In genomic region chrX:67784712-67785111, GRCh38 we compare ENCODE assay signal across 17 cellular contexts.
"Had no signal": no experiment of that assay in that cellular context is flagged by ENCODE, and none has a peak within 500 bp of the region (broad histone marks: within the 10 kb centered on the region; RNA-seq: fewer than 3 reads in every experiment).

No MANE protein-coding gene starts in this region.

- H3K4me1 ChIP-seq: colonic mucosa, foreskin keratinocyte, parathyroid adenoma had no signal

- DNase-seq: activated B cell treated with CpG ODN at 0.5 μM for 24 hours; activated CD4-positive, alpha-beta memory T cell treated with anti-CD3 and anti-CD28 coated beads, Interleukin-2, amount 10 ng/mL, durations not matched to agents 7 days and 5 days; activated CD4-positive, alpha-beta T cell treated with anti-CD3 and anti-CD28 coated beads for 48 hours; activated CD8-positive, alpha-beta memory T cell treated with anti-CD3 and anti-CD28 coated beads, Interleukin-2, amount 10 ng/mL, durations not matched to agents 7 days and 5 days; activated naive CD4-positive, alpha-beta T cell; activated naive CD8-positive, alpha-beta T cell treated with anti-CD3 and anti-CD28 coated beads for 36 hours; amniotic stem cell; colonic mucosa; endodermal cell; foreskin keratinocyte; mesendoderm; retina; SW 1271 had no signal

- H3K9ac ChIP-seq: parathyroid adenoma had no signal

- H3K36me3 ChIP-seq: colonic mucosa, tibial nerve, vagina had no signal

- H3K4me3 ChIP-seq: colonic mucosa, skin epidermis, tibial nerve, vagina had no signal

- H3K9me3 ChIP-seq: colonic mucosa, tibial nerve, vagina had no signal

- H3K27me3 ChIP-seq: colonic mucosa, foreskin keratinocyte, vagina had no signal

- ATAC-seq: activated CD8-positive, alpha-beta memory T cell treated with anti-CD3 and anti-CD28 coated beads, Interleukin-2, amount 10 ng/mL, durations not matched to agents 7 days and 5 days; foreskin keratinocyte had no signal

- H3K27ac ChIP-seq: colonic mucosa, foreskin keratinocyte, parathyroid adenoma, skin epidermis, tibial nerve, vagina had no signal
